9 cellular contexts compared by ENCODE assay signal in the genomic region with DNA sequence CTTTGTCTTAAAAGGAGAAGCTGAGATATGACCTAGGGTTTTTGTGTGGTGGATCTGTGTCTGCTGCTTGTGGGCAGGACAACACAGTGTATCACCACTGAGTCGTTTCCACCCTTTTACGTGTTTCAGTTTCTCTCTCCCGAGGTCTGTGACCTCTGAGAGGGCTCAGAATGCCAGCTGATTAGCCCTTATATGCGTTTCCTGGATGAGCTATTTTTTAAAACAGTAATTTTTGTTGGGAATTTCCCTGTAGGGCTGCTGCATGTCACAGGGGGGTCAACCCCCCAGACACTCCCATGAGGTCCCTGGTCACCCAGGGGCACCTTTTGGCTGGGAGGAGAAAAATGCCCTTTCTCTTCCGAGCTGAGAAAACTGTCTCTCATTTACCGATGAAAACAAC.
A peak's percentile ranks its signal among the peaks of the same experiment; 100 is the strongest.
DNase-seq lines count a peak whose midpoint lies in the region; ATAC-seq and TF ChIP-seq lines count a peak whose summit lies in the region.
"Had no signal": no experiment of that assay in that cellular context is flagged by ENCODE, and none has a peak within 500 bp of the region (broad histone marks: within the 10 kb centered on the region; RNA-seq: fewer than 3 reads in every experiment).

No MANE protein-coding gene starts in this region.

- POLR2A ChIA-PET in RWPE1 (lab: Yijun Ruan, JAX; ENCODE audit: low non-redundant PET): no interaction called here

- ATAC-seq in GM21529 (IDR thresholded peaks at IDR 0.05; ENCODE audit: unreplicated experiment): peak; percentile 91
- peak in 1 of 2 donors; percentile 46 for ATAC-seq in lower lobe of right lung

- no peak for TF ChIP-seq CTCF in SU-DHL-6 (IDR thresholded peaks at IDR 0.05; ENCODE audit: insufficient read depth, low read length, poor library complexity, severe bottlenecking)
- TF ChIP-seq CTCF in lower lobe of right lung (IDR thresholded peaks at IDR 0.05): no peak
- TF ChIP-seq CTCF in sigmoid colon (IDR thresholded peaks at IDR 0.05): no peak
- no peak for TF ChIP-seq CTCF in RWPE1 (conservative IDR thresholded peaks at IDR 0.05; ENCODE audit: low read depth)

- CTCF ChIA-PET in RWPE1 (lab: Yijun Ruan, JAX): interaction anchor here (0.5 kb wide), 1 partner anchor 74 kb away, joined by 3 read pairs; no protein-coding TSS in a partner anchor

- 61 to 71% methylated on average over 6 of the region's 6 CpGs for WGBS in sigmoid colon, 2 donors

- no peaks in the 10 kb centered on the region for H4K20me1 ChIP-seq in SU-DHL-6 (ENCODE audit: low read depth, low read length)

- no peaks in the 10 kb centered on the region for H3K79me2 ChIP-seq in SU-DHL-6 (ENCODE audit: insufficient read depth, low read length)

- H3K27ac ChIP-seq in SU-DHL-6 (ENCODE audit: low read depth, low read length) (no peak overlapping the region), lower lobe of right lung (peak overlapping the region; percentile 24), sigmoid colon (no peak overlapping the region), RWPE1 (no peak overlapping the region)

- H3K27me3 ChIP-seq in SU-DHL-6 (ENCODE audit: low read length) (no peaks in the 10 kb centered on the region), lower lobe of right lung (ENCODE audit: low read depth) (no peaks in the 10 kb centered on the region), sigmoid colon (no peaks in the 10 kb centered on the region)

- H3F3A ChIP-seq in SU-DHL-6 (ENCODE audit: insufficient read depth): no peaks in the 10 kb centered on the region

- TF ChIP-seq POLR2A in sigmoid colon (IDR thresholded peaks at IDR 0.05): no peak

- H3K4me1 ChIP-seq in lower lobe of right lung: no peaks in the 10 kb centered on the region
- H3K4me1 ChIP-seq in sigmoid colon: no peaks in the 10 kb centered on the region

- TF ChIP-seq EP300 in sigmoid colon (IDR thresholded peaks at IDR 0.05): no peak

- no peaks in the 10 kb centered on the region for H3K9me2 ChIP-seq in SU-DHL-6 (replicated peaks; ENCODE audit: insufficient read depth, low read length)

- DNase-seq in lower lobe of right lung (no peak), sigmoid colon (no peak), COLO668 (lab: John Stamatoyannopoulos, UW; ENCODE audit: unreplicated experiment) (no peak), SW480 (ENCODE audit: low spot score) (no peak), RWPE1 (ENCODE audit: low spot score) (no peak)
- DNase-seq: T1000 had no signal

- no peaks in the 10 kb centered on the region for H3K9me3 ChIP-seq in SU-DHL-6 (ENCODE audit: insufficient read depth, low read length)
- H3K9me3 ChIP-seq in lower lobe of right lung: no peaks in the 10 kb centered on the region
- no peaks in the 10 kb centered on the region for H3K9me3 ChIP-seq in sigmoid colon

- peak overlapping the region; percentile 90 for H2AFZ ChIP-seq in SU-DHL-6 (ENCODE audit: low read depth, low read length, severe bottlenecking)

- intact Hi-C loops in lower lobe of right lung (cut with DNase I) (no loop called here), sigmoid colon (cut with DNase I) (no loop called here)

- peak overlapping the region; percentile 48 for H3K4me2 ChIP-seq in SU-DHL-6 (ENCODE audit: low read depth, low read length, poor library complexity, severe bottlenecking)

- peak overlapping the region; percentile 25; the same call in 1 of the 2 replicates for H3K9ac ChIP-seq in SU-DHL-6 (ENCODE audit: low read length)

- H3K36me3 ChIP-seq in SU-DHL-6 (ENCODE audit: low read length) (no peaks in the 10 kb centered on the region), lower lobe of right lung (no peaks in the 10 kb centered on the region), sigmoid colon (no peaks in the 10 kb centered on the region)

- H3K4me3 ChIP-seq in GM08714 (ENCODE audit: low read length): peak overlapping the region; percentile 36; the same call in 1 of the 2 replicates
- H3K4me3 ChIP-seq in SU-DHL-6 (ENCODE audit: insufficient read depth, low read length, poor library complexity, severe bottlenecking): peak overlapping the region; percentile 30
- no peak overlapping the region for H3K4me3 ChIP-seq in lower lobe of right lung
- H3K4me3 ChIP-seq in sigmoid colon: no peak overlapping the region

Comparison
In these comparisons a context has a peak if more than half of its experiments do, and no peak if none do; other contexts are left out.
1. H3K4me3 ChIP-seq: peak in GM08714 (single experiment) and SU-DHL-6 (single experiment); none in lower lobe of right lung (single experiment) and sigmoid colon (0 of 4).